Comparison of ENCODE assay signal across 20 cellular contexts in genomic region chr2:102304711-102305591, GRCh38. TPM values are rescaled to one million over a fixed set of nuclear protein-coding genes. Genes with fewer than 3 reads are reported as not detected.
DNase-seq lines count a peak whose midpoint lies in the region; TF ChIP-seq lines count a peak whose summit lies in the region.
"Had no signal": no experiment of that assay in that cellular context is flagged by ENCODE, and none has a peak within 500 bp of the region (broad histone marks: within the 10 kb centered on the region; RNA-seq: fewer than 3 reads in every experiment).

No MANE protein-coding gene starts in this region.

- H3K4me1 ChIP-seq in OCI-LY3 (ENCODE audit: low read length), result peaks cover 20% of the 10 kb centered on the region
- H3K4me1 ChIP-seq: left lung, SJSA1, uterus had no signal

- H3K27me3 ChIP-seq in OCI-LY3 (ENCODE audit: low read depth, low read length), result peaks cover 4% of the 10 kb centered on the region; the same call in 1 of the 2 replicates
- H3K27me3 ChIP-seq: BLaER1, uterus had no signal

- no peaks in the 10 kb centered on the region for H3K79me2 ChIP-seq in OCI-LY3 (ENCODE audit: low read length)

- H2AFZ ChIP-seq in OCI-LY3 (ENCODE audit: low read depth, low read length), result no peak overlapping the region

- H3K4me3 Mint-ChIP-seq in activated naive CD8-positive, alpha-beta T cell treated with anti-CD3 and anti-CD28 coated beads for 36 hours, result no peak overlapping the region
- H3K4me3 Mint-ChIP-seq in nephron progenitor cell, result no peak overlapping the region
- H3K4me3 Mint-ChIP-seq: brain; naive B cell; stimulated activated memory B cell treated with anti-CD40 and anti-IgM and Interleukin-4, amounts not matched to agents 10 μg/mL and 1 μg/mL and 100 μg/mL, for 72 hours had no signal

- no peak overlapping the region for H3K9ac ChIP-seq in OCI-LY3 (ENCODE audit: low read length)
- H3K9ac ChIP-seq: BLaER1 had no signal

- peaks cover 38% of the 10 kb centered on the region for H3K4me1 Mint-ChIP-seq in activated naive CD8-positive, alpha-beta T cell treated with anti-CD3 and anti-CD28 coated beads for 36 hours
- peaks cover 6% of the 10 kb centered on the region for H3K4me1 Mint-ChIP-seq in nephron progenitor cell
- H3K4me1 Mint-ChIP-seq: brain had no signal

- H3K4me3 ChIP-seq in OCI-LY3 (ENCODE audit: low read length), result no peak overlapping the region
- H3K4me3 ChIP-seq: BLaER1, left lung, SJSA1, uterus had no signal

- TF ChIP-seq CTCF in OCI-LY3 (IDR thresholded peaks at IDR 0.05; ENCODE audit: low read depth, low read length) (no peak), nephron progenitor cell (IDR thresholded peaks at IDR 0.05) (no peak)

- DNase-seq in GF-D8 (lab: John Stamatoyannopoulos, UW) (peak; percentile 89), nephron progenitor cell (no peak), NCI-H69 (lab: John Stamatoyannopoulos, UW) (no peak), AML-193 (lab: John Stamatoyannopoulos, UW) (no peak)
- peak; percentile 22 for DNase-seq in activated naive CD8-positive, alpha-beta T cell treated with anti-CD3 and anti-CD28 coated beads for 36 hours
- DNase-seq in stimulated activated CD4-positive, alpha-beta T cell treated with anti-CD3 and anti-CD28 coated beads, Interleukin-15, amount 100 ng/mL, for 48 hours (ENCODE audit: low read depth in 2 of 2), result peak; percentile 33 to 35
- DNase-seq: effector CD4-positive, alpha-beta T cell; left lung; naive B cell; NCI-H1694; NCI-H510A; uterus had no signal

- peak overlapping the region; percentile 31; the same call in 1 of the 2 replicates for H3K4me2 ChIP-seq in OCI-LY3 (ENCODE audit: low read length)
- H3K4me2 ChIP-seq: BLaER1 had no signal

- no peaks in the 10 kb centered on the region for H3K9me3 ChIP-seq in OCI-LY3 (ENCODE audit: insufficient read depth, low read length)
- H3K9me3 ChIP-seq: BLaER1, left lung, SJSA1, uterus had no signal

- peak overlapping the region; percentile 83 for H3K27ac Mint-ChIP-seq in activated naive CD8-positive, alpha-beta T cell treated with anti-CD3 and anti-CD28 coated beads for 36 hours
- no peak overlapping the region for H3K27ac Mint-ChIP-seq in nephron progenitor cell
- H3K27ac Mint-ChIP-seq: brain; stimulated activated memory B cell treated with anti-CD40 and anti-IgM and Interleukin-4, amounts not matched to agents 10 μg/mL and 1 μg/mL and 100 μg/mL, for 72 hours had no signal

- no peaks in the 10 kb centered on the region for H4K20me1 ChIP-seq in OCI-LY3 (ENCODE audit: insufficient read depth, low read length)
- H4K20me1 ChIP-seq: BLaER1 had no signal

- H3K9me3 Mint-ChIP-seq in activated naive CD8-positive, alpha-beta T cell treated with anti-CD3 and anti-CD28 coated beads for 36 hours, result no peaks in the 10 kb centered on the region
- H3K9me3 Mint-ChIP-seq in nephron progenitor cell, result no peaks in the 10 kb centered on the region
- H3K9me3 Mint-ChIP-seq: brain; naive B cell; stimulated activated memory B cell treated with anti-CD40 and anti-IgM and Interleukin-4, amounts not matched to agents 10 μg/mL and 1 μg/mL and 100 μg/mL, for 72 hours had no signal

- peaks cover 2% of the 10 kb centered on the region for H3K36me3 Mint-ChIP-seq in activated naive CD8-positive, alpha-beta T cell treated with anti-CD3 and anti-CD28 coated beads for 36 hours
- no peaks in the 10 kb centered on the region for H3K36me3 Mint-ChIP-seq in nephron progenitor cell (ENCODE audit: low read depth)
- H3K36me3 Mint-ChIP-seq: brain; naive B cell; stimulated activated memory B cell treated with anti-CD40 and anti-IgM and Interleukin-4, amounts not matched to agents 10 μg/mL and 1 μg/mL and 100 μg/mL, for 72 hours had no signal

- H3K27ac ChIP-seq in OCI-LY3 (ENCODE audit: low read length), result no peak overlapping the region
- H3K27ac ChIP-seq: BLaER1, SJSA1, uterus had no signal

- peaks cover 11% of the 10 kb centered on the region for H3K27me3 Mint-ChIP-seq in activated naive CD8-positive, alpha-beta T cell treated with anti-CD3 and anti-CD28 coated beads for 36 hours
- peaks cover 14% of the 10 kb centered on the region for H3K27me3 Mint-ChIP-seq in nephron progenitor cell (ENCODE audit: low read depth, poor library complexity)

- H3K36me3 ChIP-seq in OCI-LY3 (replicated peaks; ENCODE audit: low read depth, low read length), result no peaks in the 10 kb centered on the region
- H3K36me3 ChIP-seq: BLaER1, left lung, SJSA1, uterus had no signal

RNA-seq across cellular contexts. Expression of gene IL1RL1, which starts 6.4 kb away (rescaled TPM):
- total RNA-seq in activated naive CD8-positive, alpha-beta T cell treated with anti-CD3 and anti-CD28 coated beads for 36 hours, result under 1 TPM; 0.10 to 0.18 TPM
- total RNA-seq: HT1080, M059J, OCI-LY7, SJSA1 had no signal

RNA-seq across cellular contexts. Expression of gene IL18R1, which starts 50.6 kb away (rescaled TPM):
- total RNA-seq in activated naive CD8-positive, alpha-beta T cell treated with anti-CD3 and anti-CD28 coated beads for 36 hours, result 10 to 100 TPM; 20.6 to 21.8 TPM
- total RNA-seq: M059J, OCI-LY7, SJSA1 had no signal

Comparison
In these comparisons a context has a peak if more than half of its experiments do, and no peak if none do; other contexts are left out.
1. DNase-seq: peak in GF-D8 (single experiment), activated naive CD8-positive, alpha-beta T cell treated with anti-CD3 and anti-CD28 coated beads for 36 hours (single experiment) and stimulated activated CD4-positive, alpha-beta T cell treated with anti-CD3 and anti-CD28 coated beads, Interleukin-15, amount 100 ng/mL, for 48 hours (2 of 2); none in nephron progenitor cell (single experiment), NCI-H69 (single experiment) and AML-193 (0 of 2).